Comparison of ENCODE assay signal across 10 cellular contexts in genomic region chr5:151238303-151238741, GRCh38. TPM values are rescaled to one million over a fixed set of nuclear protein-coding genes. Genes with fewer than 3 reads are reported as not detected.
DNase-seq lines count a peak whose midpoint lies in the region; ATAC-seq and TF ChIP-seq lines count a peak whose summit lies in the region.
"Had no signal": no experiment of that assay in that cellular context is flagged by ENCODE, and none has a peak within 500 bp of the region (broad histone marks: within the 10 kb centered on the region; RNA-seq: fewer than 3 reads in every experiment).

No MANE protein-coding gene starts in this region.

- H3K4me3 Mint-ChIP-seq in activated T-cell treated with anti-CD3 and anti-CD28 coated beads, Interleukin-2, amount 50 U/mL, for 72 hours = peak overlapping the region in 1 of 2 donors; percentile 32

- no peaks in the 10 kb centered on the region for H3K27me3 ChIP-seq in heart left ventricle

- ATAC-seq in activated T-cell treated with anti-CD3 and anti-CD28 coated beads, Interleukin-2, amount 50 U/mL, for 72 hours (replicated peaks in 1 of 2) = no peak
- ATAC-seq in HG03342 (IDR thresholded peaks at IDR 0.05; ENCODE audit: unreplicated experiment) (peak; percentile 36), heart left ventricle (peak; percentile 91 to 94 (median 92))

- H3K36me3 ChIP-seq in heart left ventricle = no peaks in the 10 kb centered on the region
- H3K36me3 ChIP-seq in urinary bladder (ENCODE audit: insufficient read depth) = no peaks in the 10 kb centered on the region

- H3K4me3 ChIP-seq in heart left ventricle (peak overlapping the region in 11 of 12 donors; percentile 8 to 46 (median 29)), urinary bladder (ENCODE audit: low read depth, low read length) (peak overlapping the region; percentile 4)

- H3K27ac ChIP-seq in heart left ventricle (peak overlapping the region; percentile 72 to 90 (median 86)), urinary bladder (ENCODE audit: low read depth) (no peak overlapping the region)
- H3K27ac ChIP-seq: epithelial cell of prostate had no signal

- peak in 1 of 2 donors; percentile 24 for TF ChIP-seq POLR2A in heart left ventricle (IDR thresholded peaks at IDR 0.05)

- TF ChIP-seq CTCF in heart left ventricle (IDR thresholded peaks at IDR 0.05) = no peak

- H3K27ac Mint-ChIP-seq in activated T-cell treated with anti-CD3 and anti-CD28 coated beads, Interleukin-2, amount 50 U/mL, for 72 hours = no peak overlapping the region

- 13 to 19% (median 17%) methylated on average over 12 to 14 of the region's 14 CpGs for WGBS in heart left ventricle, 4 donors
- WGBS in urinary bladder = 21% methylated on average over 14 of the region's 14 CpGs

- no peaks in the 10 kb centered on the region for H3K27me3 Mint-ChIP-seq in activated T-cell treated with anti-CD3 and anti-CD28 coated beads, Interleukin-2, amount 50 U/mL, for 72 hours (ENCODE audit: low read depth)

- intact Hi-C loops in heart left ventricle (cut with DNase I) = loop anchor here in 8 of 10 donors (2.0 to 10.0 kb wide), 11 partner anchors 41 to 236 kb away; partner anchors contain the start of gene ANXA6 (in 2 of the 8)

- no peaks in the 10 kb centered on the region for H3K9me3 Mint-ChIP-seq in activated T-cell treated with anti-CD3 and anti-CD28 coated beads, Interleukin-2, amount 50 U/mL, for 72 hours

- peak; percentile 25 for DNase-seq in activated T-cell treated with anti-CD3 and anti-CD28 coated beads, Interleukin-2, amount 50 U/mL, for 1 hour
- no peak for DNase-seq in activated T-cell treated with anti-CD3 and anti-CD28 coated beads, Interleukin-2, amount 50 U/mL, for 72 hours
- peak; percentile 74 to 88 (median 85) for DNase-seq in heart left ventricle
- no peak for DNase-seq in activated CD8-positive, alpha-beta memory T cell treated with anti-CD3 and anti-CD28 coated beads, Interleukin-2, amount 50 U/mL, for 48 hours
- DNase-seq in OCI-M1 (lab: John Stamatoyannopoulos, UW) = no peak
- no peak for DNase-seq in NCI-H1048 (lab: John Stamatoyannopoulos, UW)
- DNase-seq: activated CD4-positive, alpha-beta T cell treated with anti-CD3 and anti-CD28 coated beads for 48 hours had no signal

- peaks cover 4 to 52% (median 28%) of the 10 kb centered on the region in 12 donors for H3K4me1 ChIP-seq in heart left ventricle
- no peaks in the 10 kb centered on the region for H3K4me1 ChIP-seq in urinary bladder (ENCODE audit: insufficient read depth)

- no peaks in the 10 kb centered on the region for H3K9me3 ChIP-seq in heart left ventricle

- peaks cover 20% of the 10 kb centered on the region for H3K4me1 Mint-ChIP-seq in activated T-cell treated with anti-CD3 and anti-CD28 coated beads, Interleukin-2, amount 50 U/mL, for 72 hours (ENCODE audit: low read depth)

- no peaks in the 10 kb centered on the region for H3K36me3 Mint-ChIP-seq in activated T-cell treated with anti-CD3 and anti-CD28 coated beads, Interleukin-2, amount 50 U/mL, for 72 hours (ENCODE audit: insufficient read depth in 2 of 2)

RNA-seq across cellular contexts. Expression of gene CCDC69, which starts 14.4 kb away (rescaled TPM):
- 10 to 100 TPM; 44.8 to 53.1 TPM for total RNA-seq in activated T-cell treated with anti-CD3 and anti-CD28 coated beads, Interleukin-2, amount 50 U/mL, for 72 hours
- total RNA-seq in heart left ventricle (100 to 1,000 TPM in 7 of 9 donors, 10 to 100 TPM in 2; 82.5 to 207 (median 119) TPM), urinary bladder (13.9 TPM)
- polyA plus RNA-seq in heart left ventricle (100 to 1,000 TPM in 1 of 2 donors, 10 to 100 TPM in 1; 92.9 to 245 TPM), urinary bladder (155 TPM)

RNA-seq across cellular contexts. Expression of gene GM2A, which starts 14.7 kb away (rescaled TPM):
- 10 to 100 TPM; 19.4 to 28.2 TPM for total RNA-seq in activated T-cell treated with anti-CD3 and anti-CD28 coated beads, Interleukin-2, amount 50 U/mL, for 72 hours
- 10 to 100 TPM; 27.5 to 71.4 (median 40.1) TPM for total RNA-seq in heart left ventricle
- polyA plus RNA-seq in heart left ventricle = 10 to 100 TPM; 22.8 to 31.6 TPM
- total RNA-seq in urinary bladder = 33.7 TPM
- polyA plus RNA-seq in urinary bladder = 28.6 TPM

Comparison
In these comparisons a context has a peak if more than half of its experiments do, and no peak if none do; other contexts are left out.
1. DNase-seq: peak in activated T-cell treated with anti-CD3 and anti-CD28 coated beads, Interleukin-2, amount 50 U/mL, for 1 hour (single experiment) and heart left ventricle (5 of 5); none in activated T-cell treated with anti-CD3 and anti-CD28 coated beads, Interleukin-2, amount 50 U/mL, for 72 hours (0 of 2), activated CD8-positive, alpha-beta memory T cell treated with anti-CD3 and anti-CD28 coated beads, Interleukin-2, amount 50 U/mL, for 48 hours (single experiment), OCI-M1 (single experiment) and NCI-H1048 (single experiment).
2. ATAC-seq: peak in HG03342 (single experiment) and heart left ventricle (4 of 4); none in activated T-cell treated with anti-CD3 and anti-CD28 coated beads, Interleukin-2, amount 50 U/mL, for 72 hours (0 of 2).